Comparison of ENCODE assay signal across 15 cellular contexts in genomic region chr1:41784516-41785279, GRCh38.
DNase-seq lines count a peak whose midpoint lies in the region; ATAC-seq and TF ChIP-seq lines count a peak whose summit lies in the region.
"Had no signal": no experiment of that assay in that cellular context is flagged by ENCODE, and none has a peak within 500 bp of the region (broad histone marks: within the 10 kb centered on the region; RNA-seq: fewer than 3 reads in every experiment).

No MANE protein-coding gene starts in this region.

- H3K27ac Mint-ChIP-seq in glutamatergic neuron (ENCODE audit: unreplicated experiment) = no peak overlapping the region
- H3K27ac Mint-ChIP-seq: activated naive CD8-positive, alpha-beta T cell treated with anti-CD3 and anti-CD28 coated beads, Interleukin-2, amount 10 ng/mL, durations not matched to agents 7 days and 5 days had no signal

- H3K9ac ChIP-seq in GM23248 = no peak overlapping the region
- H3K9ac ChIP-seq: KMS-11 had no signal

- in situ Hi-C loops in GM23248 (cut with MboI) (no loop called here), brain microvascular endothelial cell (cut with HindIII; ENCODE audit: low pct_ligation_motif_present, low sequenced_read_pairs) (no loop called here)

- H3K79me2 ChIP-seq in GM23248 (ENCODE audit: insufficient read depth) = no peaks in the 10 kb centered on the region

- H3K4me3 ChIP-seq in GM23248 (no peak overlapping the region), brain microvascular endothelial cell (ENCODE audit: low read depth, low read length) (no peak overlapping the region), mucosa of descending colon (no peak overlapping the region)
- H3K4me3 ChIP-seq: lower lobe of right lung had no signal

- H3K27me3 ChIP-seq in GM23248 (replicated peaks; ENCODE audit: insufficient read depth) (no peaks in the 10 kb centered on the region), brain microvascular endothelial cell (replicated peaks) (no peaks in the 10 kb centered on the region)

- 70 to 79% methylated on average over 3 of the region's 3 CpGs for WGBS in GM23248 (ENCODE audit: low coverage in 1 of 2, low lambda C conversion rate in 2 of 2, missing lambda C conversion rate in 2 of 2), 2 experiments

- ATAC-seq in mucosa of descending colon = no peak
- ATAC-seq: lower lobe of right lung had no signal

- peak; percentile 22 to 39 for DNase-seq in AML-193 (lab: John Stamatoyannopoulos, UW)
- DNase-seq in GM23248 = peak; percentile 40
- peak; percentile 6 for DNase-seq in OCI-M1 (lab: John Stamatoyannopoulos, UW)
- DNase-seq in brain microvascular endothelial cell = no peak
- DNase-seq in foreskin melanocyte = no peak
- no peak for DNase-seq in glutamatergic neuron
- DNase-seq in mucosa of descending colon = no peak
- no peak for DNase-seq in HUDEP-2 (lab: John Stamatoyannopoulos, UW; ENCODE audit: unreplicated experiment in 76 of 76)
- DNase-seq: activated naive CD8-positive, alpha-beta T cell treated with anti-CD3 and anti-CD28 coated beads, Interleukin-2, amount 10 ng/mL, durations not matched to agents 7 days and 5 days; DMS153; effector memory CD4-positive, alpha-beta T cell; lower lobe of right lung; stimulated activated CD4-positive, alpha-beta T cell treated with anti-CD3 and anti-CD28 coated beads, Interleukin-12 subunit alpha, Interleukin-12 subunit beta, amount 100 ng/mL, for 4 hours had no signal

- H3K9me3 ChIP-seq in GM23248 (ENCODE audit: low read depth) (no peaks in the 10 kb centered on the region), mucosa of descending colon (no peaks in the 10 kb centered on the region)
- H3K9me3 ChIP-seq: lower lobe of right lung had no signal

- H3K36me3 Mint-ChIP-seq in glutamatergic neuron (ENCODE audit: unreplicated experiment) = peaks cover 6% of the 10 kb centered on the region

- peaks cover 2% of the 10 kb centered on the region for H3K4me1 Mint-ChIP-seq in glutamatergic neuron (ENCODE audit: low read depth, unreplicated experiment)

- intact Hi-C loops in mucosa of descending colon (cut with DNase I, micrococcal nuclease) = no loop called here

- no peaks in the 10 kb centered on the region for H4K20me1 ChIP-seq in GM23248 (ENCODE audit: insufficient read depth)

- no peak overlapping the region for H3K4me3 Mint-ChIP-seq in glutamatergic neuron (ENCODE audit: unreplicated experiment)
- H3K4me3 Mint-ChIP-seq: activated naive CD8-positive, alpha-beta T cell treated with anti-CD3 and anti-CD28 coated beads, Interleukin-2, amount 10 ng/mL, durations not matched to agents 7 days and 5 days; nephron had no signal

- no peak overlapping the region for H2AFZ ChIP-seq in GM23248

- H3K4me1 ChIP-seq in GM23248 (ENCODE audit: insufficient read depth) (peaks cover 25% of the 10 kb centered on the region), mucosa of descending colon (ENCODE audit: low read depth) (no peaks in the 10 kb centered on the region)
- H3K4me1 ChIP-seq: lower lobe of right lung had no signal

- H3K4me2 ChIP-seq in GM23248 (ENCODE audit: unreplicated experiment) = no peak overlapping the region
- H3K4me2 ChIP-seq: KMS-11 had no signal

- TF ChIP-seq CTCF in brain microvascular endothelial cell (IDR thresholded peaks at IDR 0.05; ENCODE audit: low read depth, low read length, missing control alignments) (peak; percentile 19), glutamatergic neuron (IDR thresholded peaks at IDR 0.05; ENCODE audit: partially characterized antibody, unreplicated experiment) (no peak), mucosa of descending colon (IDR thresholded peaks at IDR 0.05) (no peak)

- H3F3A ChIP-seq in GM23248 (ENCODE audit: insufficient read depth) = peaks cover 11% of the 10 kb centered on the region

- H3K36me3 ChIP-seq in GM23248 (ENCODE audit: low read depth) (no peaks in the 10 kb centered on the region), brain microvascular endothelial cell (replicated peaks) (no peaks in the 10 kb centered on the region), mucosa of descending colon (ENCODE audit: low read depth) (no peaks in the 10 kb centered on the region)
- H3K36me3 ChIP-seq: lower lobe of right lung had no signal

- H3K27ac ChIP-seq in GM23248 (no peak overlapping the region), brain microvascular endothelial cell (no peak overlapping the region)
- H3K27ac ChIP-seq: KMS-11, lower lobe of right lung had no signal

- H3K9me2 ChIP-seq in GM23248 (ENCODE audit: insufficient read depth) = no peaks in the 10 kb centered on the region

- H3K9me3 Mint-ChIP-seq in glutamatergic neuron (ENCODE audit: unreplicated experiment) = peaks cover 2% of the 10 kb centered on the region
- H3K9me3 Mint-ChIP-seq: nephron had no signal

- H3K27me3 Mint-ChIP-seq in glutamatergic neuron (ENCODE audit: unreplicated experiment) = peaks cover 2% of the 10 kb centered on the region
- H3K27me3 Mint-ChIP-seq: activated naive CD8-positive, alpha-beta T cell treated with anti-CD3 and anti-CD28 coated beads, Interleukin-2, amount 10 ng/mL, durations not matched to agents 7 days and 5 days had no signal

Comparison
In these comparisons a context has a peak if more than half of its experiments do, and no peak if none do; other contexts are left out.
1. DNase-seq: peak in AML-193 (2 of 2), GM23248 (single experiment) and OCI-M1 (single experiment); none in brain microvascular endothelial cell (single experiment), foreskin melanocyte (single experiment), glutamatergic neuron (single experiment), mucosa of descending colon (0 of 3) and HUDEP-2 (0 of 76).